8 cellular contexts compared by ENCODE assay signal in the genomic region with DNA sequence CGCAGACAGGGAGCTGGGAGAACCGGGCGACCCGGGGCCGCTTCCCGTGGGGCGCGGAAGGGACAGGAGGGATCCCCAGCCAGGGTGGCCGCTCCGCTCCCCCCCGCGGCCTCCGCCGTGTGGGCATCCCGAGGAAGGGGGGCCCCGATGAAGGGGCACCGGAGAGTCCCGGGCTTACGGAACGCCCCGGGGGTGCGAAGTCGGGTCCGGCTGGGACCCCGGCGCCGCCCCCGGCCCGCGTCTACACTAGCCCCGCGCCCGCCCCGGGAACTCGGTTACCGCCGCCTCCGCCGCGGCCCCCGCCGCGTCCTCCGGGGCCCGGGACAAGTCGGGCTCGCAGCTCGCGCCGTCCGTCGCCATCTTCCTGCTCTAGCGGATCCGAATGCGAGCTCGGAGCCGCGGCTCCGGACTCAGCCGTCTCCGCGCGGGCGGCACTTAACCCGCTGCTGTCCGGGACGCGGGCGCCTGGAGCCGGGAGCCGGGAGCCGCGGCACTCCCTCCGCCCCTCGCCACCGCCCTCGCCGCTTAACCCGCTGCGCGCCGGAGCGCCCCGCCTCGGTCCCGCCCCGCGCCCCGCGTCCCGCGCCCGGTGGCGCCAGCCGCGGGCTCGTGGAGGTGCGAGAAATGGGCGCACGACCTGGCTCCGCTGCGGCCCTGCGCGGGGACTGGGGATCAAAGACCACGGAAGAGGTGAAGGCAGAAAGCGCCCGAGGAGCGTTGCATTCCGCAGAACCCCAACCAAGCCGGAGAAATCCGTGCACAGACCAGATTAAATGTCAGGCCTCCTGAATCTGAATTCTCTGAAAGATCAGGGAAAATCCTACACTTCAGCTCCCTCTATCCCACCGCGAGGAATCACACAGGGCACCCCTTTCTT. TPM values are rescaled to one million over a fixed set of nuclear protein-coding genes. Genes with fewer than 3 reads are reported as not detected.
DNase-seq lines count a peak whose midpoint lies in the region; ATAC-seq and TF ChIP-seq lines count a peak whose summit lies in the region.

CTTNBP2 (minus strand) TSS at position 386 of the 877 bp plus-strand sequence; CDS start at position 360, 26 bp downstream.

- H3K9me3 Mint-ChIP-seq in activated CD8-positive, alpha-beta T cell treated with anti-CD3 and anti-CD28 coated beads, Interleukin-2, amount 10 ng/mL, durations not matched to agents 7 days and 5 days (ENCODE audit: insufficient read depth), result no peaks in the 10 kb centered on the region
- peaks cover 0 to 4% (median 0%) of the 10 kb centered on the region in 7 donors for H3K9me3 Mint-ChIP-seq in naive B cell

- H3K36me3 Mint-ChIP-seq in activated CD8-positive, alpha-beta T cell treated with anti-CD3 and anti-CD28 coated beads, Interleukin-2, amount 10 ng/mL, durations not matched to agents 7 days and 5 days (ENCODE audit: low read depth), result no peaks in the 10 kb centered on the region
- peaks cover 9% of the 10 kb centered on the region in 2 donors for H3K36me3 Mint-ChIP-seq in naive B cell

- peaks cover 34% of the 10 kb centered on the region for H3K27me3 Mint-ChIP-seq in activated CD8-positive, alpha-beta T cell treated with anti-CD3 and anti-CD28 coated beads, Interleukin-2, amount 10 ng/mL, durations not matched to agents 7 days and 5 days (ENCODE audit: low read depth)
- peaks cover 43 to 58% (median 45%) of the 10 kb centered on the region in 3 donors for H3K27me3 Mint-ChIP-seq in naive B cell

- peak within 1 kb of the TSS; percentile 83 for H3K27ac ChIP-seq in vagina

- H3K27me3 ChIP-seq in vagina, result no peaks in the 10 kb centered on the region

- H3K27ac Mint-ChIP-seq in activated CD8-positive, alpha-beta T cell treated with anti-CD3 and anti-CD28 coated beads, Interleukin-2, amount 10 ng/mL, durations not matched to agents 7 days and 5 days, result no peak within 1 kb of the TSS
- H3K27ac Mint-ChIP-seq in naive B cell, result peak within 1 kb of the TSS in 2 of 6 donors; percentile 37 to 39

- peak within 1 kb of the TSS; percentile 28 for H3K4me3 Mint-ChIP-seq in activated CD8-positive, alpha-beta T cell treated with anti-CD3 and anti-CD28 coated beads, Interleukin-2, amount 10 ng/mL, durations not matched to agents 7 days and 5 days
- H3K4me3 Mint-ChIP-seq in naive B cell, result peak within 1 kb of the TSS; percentile 1 to 85 (median 62)

- H3K36me3 ChIP-seq in vagina, result no peaks in the 10 kb centered on the region

- DNase-seq in ELR (ENCODE audit: low read depth) (peak; percentile 29), fibroblast of the aortic adventitia (ENCODE audit: low read depth) (peak; percentile 51), naive B cell (peak; percentile 1), vagina (ENCODE audit: extremely low spot score in 2 of 2) (no peak), NCI-H1436 (lab: John Stamatoyannopoulos, UW) (no peak)
- DNase-seq in activated CD8-positive, alpha-beta T cell treated with anti-CD3 and anti-CD28 coated beads, Interleukin-2, amount 10 ng/mL, durations not matched to agents 7 days and 5 days, result no peak

- POLR2A ChIA-PET in activated CD8-positive, alpha-beta T cell treated with anti-CD3 and anti-CD28 coated beads, Interleukin-2, amount 10 ng/mL, durations not matched to agents 7 days and 5 days (lab: Charles Lee), result interaction anchor here (0.6 kb wide), 1 partner anchor 20 kb away, joined by 3 read pairs; no protein-coding TSS in a partner anchor

- no peaks in the 10 kb centered on the region for H3K9me3 ChIP-seq in vagina

- TF ChIP-seq CTCF in fibroblast of the aortic adventitia (IDR thresholded peaks at IDR 0.05; ENCODE audit: insufficient read depth, low read length) (peak; percentile 38), vagina (IDR thresholded peaks at IDR 0.05) (no peak)

- TF ChIP-seq POLR2A in vagina (IDR thresholded peaks at IDR 0.05), result no peak

- CTCF ChIA-PET in activated CD8-positive, alpha-beta T cell treated with anti-CD3 and anti-CD28 coated beads, Interleukin-2, amount 10 ng/mL, durations not matched to agents 7 days and 5 days (lab: Charles Lee), result no interaction called here

- intact Hi-C loops in vagina (cut with DNase I), result no loop called here

- peak; percentile 43 for ATAC-seq in HG03175 (IDR thresholded peaks at IDR 0.05; ENCODE audit: unreplicated experiment)
- ATAC-seq in activated CD8-positive, alpha-beta T cell treated with anti-CD3 and anti-CD28 coated beads, Interleukin-2, amount 10 ng/mL, durations not matched to agents 7 days and 5 days, result peak; percentile 57
- ATAC-seq in naive B cell (ENCODE audit: low read depth in 2 of 2), result no peak
- no peak for ATAC-seq in GM21367 (IDR thresholded peaks at IDR 0.05; ENCODE audit: unreplicated experiment)

- peaks cover 10% of the 10 kb centered on the region for H3K4me1 Mint-ChIP-seq in activated CD8-positive, alpha-beta T cell treated with anti-CD3 and anti-CD28 coated beads, Interleukin-2, amount 10 ng/mL, durations not matched to agents 7 days and 5 days (ENCODE audit: low read depth)
- peaks cover 0 to 21% (median 4%) of the 10 kb centered on the region in 3 donors for H3K4me1 Mint-ChIP-seq in naive B cell

- H3K4me3 ChIP-seq in fibroblast of the aortic adventitia (ENCODE audit: low read depth, low read length) (peak within 1 kb of the TSS; percentile 74), vagina (peak within 1 kb of the TSS; percentile 67 to 68)

- H3K4me1 ChIP-seq in vagina, result no peaks in the 10 kb centered on the region

RNA-seq across cellular contexts. Expression of gene CTTNBP2, which starts in this region (rescaled TPM):
- total RNA-seq in activated CD8-positive, alpha-beta T cell treated with anti-CD3 and anti-CD28 coated beads, Interleukin-2, amount 10 ng/mL, durations not matched to agents 7 days and 5 days, result not detected
- total RNA-seq in fibroblast of the aortic adventitia (ENCODE audit: low replicate concordance) (3.9 and 11.9 TPM in 2 replicates), vagina (25.0 TPM)
- not detected for polyA plus RNA-seq in naive B cell (ENCODE audit: low read depth in 6 of 6)

Comparison
In these comparisons a context has a peak if more than half of its experiments do, and no peak if none do; other contexts are left out.
1. Peak in ATAC-seq in activated CD8-positive, alpha-beta T cell treated with anti-CD3 and anti-CD28 coated beads, Interleukin-2, amount 10 ng/mL, durations not matched to agents 7 days and 5 days; RNA of the gene not detected or under 1 TPM.
2. Peak in DNase-seq in naive B cell; RNA of the gene not detected or under 1 TPM.
3. DNase-seq: peak in ELR (single experiment) and fibroblast of the aortic adventitia (single experiment); none in activated CD8-positive, alpha-beta T cell treated with anti-CD3 and anti-CD28 coated beads, Interleukin-2, amount 10 ng/mL, durations not matched to agents 7 days and 5 days (single experiment), vagina (0 of 2) and NCI-H1436 (single experiment).